Comparison of ENCODE assay signal across 15 cellular contexts in genomic region chr6:168447282-168447681, GRCh38. TPM values are rescaled to one million over a fixed set of nuclear protein-coding genes. Genes with fewer than 3 reads are reported as not detected.
"Had no signal": no experiment of that assay in that cellular context is flagged by ENCODE, and none has a peak within 500 bp of the region (broad histone marks: within the 10 kb centered on the region; RNA-seq: fewer than 3 reads in every experiment).

No MANE protein-coding gene starts in this region.

- DNase-seq: activated CD4-positive, alpha-beta T cell treated with anti-CD3 and anti-CD28 coated beads, Interleukin-2, amount 50 U/mL, for 4 hours; activated naive CD4-positive, alpha-beta T cell treated with anti-CD3 and anti-CD28 coated beads for 36 hours; activated T-cell treated with anti-CD3 and anti-CD28 coated beads, Interleukin-2, amount 50 U/mL, for 1 hour; endodermal cell; gastrocnemius medialis; heart right ventricle; pancreas; sigmoid colon; spleen; stomach; T-helper 2 cell; testis had no signal

- H3K27ac ChIP-seq: gastrocnemius medialis, heart right ventricle, pancreas, sigmoid colon, spleen had no signal

- H3K27me3 ChIP-seq: pancreas, testis had no signal

- ATAC-seq: activated CD4-positive, CD25-positive, alpha-beta regulatory T cell treated with anti-CD3 and anti-CD28 coated beads, Interleukin-2, amount 50 U/mL, for 24 hours; gastrocnemius medialis; heart right ventricle; pancreas had no signal

- H3K36me3 ChIP-seq: gastrocnemius medialis, heart right ventricle, pancreas, sigmoid colon, spleen, stomach had no signal

- H3K4me1 ChIP-seq: pancreas had no signal

- H3K9me3 Mint-ChIP-seq: activated naive CD4-positive, alpha-beta T cell treated with anti-CD3 and anti-CD28 coated beads for 36 hours; activated T-helper 2 cell treated with anti-CD3 and anti-CD28 coated beads, Interferon-gamma antibody, Interleukin-2, Interleukin-4, amounts not matched to agents 10 μg/mL and 5 μg/mL and 100 μg/mL, durations not matched to agents 14 hours and 24 hours and 36 hours; endodermal cell had no signal

- H3K4me3 Mint-ChIP-seq: activated naive CD4-positive, alpha-beta T cell treated with anti-CD3 and anti-CD28 coated beads for 36 hours; endodermal cell had no signal

- H3K27ac Mint-ChIP-seq: activated naive CD4-positive, alpha-beta T cell treated with anti-CD3 and anti-CD28 coated beads for 36 hours; activated T-helper 2 cell treated with anti-CD3 and anti-CD28 coated beads, Interferon-gamma antibody, Interleukin-2, Interleukin-4, amounts not matched to agents 10 μg/mL and 5 μg/mL and 100 μg/mL, durations not matched to agents 14 hours and 24 hours and 36 hours; endodermal cell had no signal

- H3K9me3 ChIP-seq: gastrocnemius medialis, heart right ventricle, pancreas, sigmoid colon, spleen, stomach, testis had no signal

- H3K4me3 ChIP-seq: gastrocnemius medialis, heart right ventricle, pancreas, sigmoid colon, spleen, stomach, testis had no signal

RNA-seq across cellular contexts. Expression of gene SMOC2, which starts 6.3 kb away (rescaled TPM):
- total RNA-seq: activated naive CD4-positive, alpha-beta T cell treated with anti-CD3 and anti-CD28 coated beads for 36 hours; activated T-helper 2 cell treated with anti-CD3 and anti-CD28 coated beads, Interferon-gamma antibody, Interleukin-2, Interleukin-4, amounts not matched to agents 10 μg/mL and 5 μg/mL and 100 μg/mL, durations not matched to agents 14 hours and 24 hours and 36 hours; dermis microvascular lymphatic vessel endothelial cell had no signal
